2 cellular contexts compared by ENCODE assay signal in genomic region chr9:36049408-36049807, GRCh38.
TF ChIP-seq lines count a peak whose summit lies in the region.

No MANE protein-coding gene starts in this region.

TF ChIP-seq in GM23338, 12 proteins besides CTCF, POLR2A, EP300 and RAD21:
- TF ChIP-seq EZH2phosphoT487 (IDR thresholded peaks at IDR 0.05; ENCODE audit: unreplicated experiment): no peak
- TF ChIP-seq, protein P1, sequence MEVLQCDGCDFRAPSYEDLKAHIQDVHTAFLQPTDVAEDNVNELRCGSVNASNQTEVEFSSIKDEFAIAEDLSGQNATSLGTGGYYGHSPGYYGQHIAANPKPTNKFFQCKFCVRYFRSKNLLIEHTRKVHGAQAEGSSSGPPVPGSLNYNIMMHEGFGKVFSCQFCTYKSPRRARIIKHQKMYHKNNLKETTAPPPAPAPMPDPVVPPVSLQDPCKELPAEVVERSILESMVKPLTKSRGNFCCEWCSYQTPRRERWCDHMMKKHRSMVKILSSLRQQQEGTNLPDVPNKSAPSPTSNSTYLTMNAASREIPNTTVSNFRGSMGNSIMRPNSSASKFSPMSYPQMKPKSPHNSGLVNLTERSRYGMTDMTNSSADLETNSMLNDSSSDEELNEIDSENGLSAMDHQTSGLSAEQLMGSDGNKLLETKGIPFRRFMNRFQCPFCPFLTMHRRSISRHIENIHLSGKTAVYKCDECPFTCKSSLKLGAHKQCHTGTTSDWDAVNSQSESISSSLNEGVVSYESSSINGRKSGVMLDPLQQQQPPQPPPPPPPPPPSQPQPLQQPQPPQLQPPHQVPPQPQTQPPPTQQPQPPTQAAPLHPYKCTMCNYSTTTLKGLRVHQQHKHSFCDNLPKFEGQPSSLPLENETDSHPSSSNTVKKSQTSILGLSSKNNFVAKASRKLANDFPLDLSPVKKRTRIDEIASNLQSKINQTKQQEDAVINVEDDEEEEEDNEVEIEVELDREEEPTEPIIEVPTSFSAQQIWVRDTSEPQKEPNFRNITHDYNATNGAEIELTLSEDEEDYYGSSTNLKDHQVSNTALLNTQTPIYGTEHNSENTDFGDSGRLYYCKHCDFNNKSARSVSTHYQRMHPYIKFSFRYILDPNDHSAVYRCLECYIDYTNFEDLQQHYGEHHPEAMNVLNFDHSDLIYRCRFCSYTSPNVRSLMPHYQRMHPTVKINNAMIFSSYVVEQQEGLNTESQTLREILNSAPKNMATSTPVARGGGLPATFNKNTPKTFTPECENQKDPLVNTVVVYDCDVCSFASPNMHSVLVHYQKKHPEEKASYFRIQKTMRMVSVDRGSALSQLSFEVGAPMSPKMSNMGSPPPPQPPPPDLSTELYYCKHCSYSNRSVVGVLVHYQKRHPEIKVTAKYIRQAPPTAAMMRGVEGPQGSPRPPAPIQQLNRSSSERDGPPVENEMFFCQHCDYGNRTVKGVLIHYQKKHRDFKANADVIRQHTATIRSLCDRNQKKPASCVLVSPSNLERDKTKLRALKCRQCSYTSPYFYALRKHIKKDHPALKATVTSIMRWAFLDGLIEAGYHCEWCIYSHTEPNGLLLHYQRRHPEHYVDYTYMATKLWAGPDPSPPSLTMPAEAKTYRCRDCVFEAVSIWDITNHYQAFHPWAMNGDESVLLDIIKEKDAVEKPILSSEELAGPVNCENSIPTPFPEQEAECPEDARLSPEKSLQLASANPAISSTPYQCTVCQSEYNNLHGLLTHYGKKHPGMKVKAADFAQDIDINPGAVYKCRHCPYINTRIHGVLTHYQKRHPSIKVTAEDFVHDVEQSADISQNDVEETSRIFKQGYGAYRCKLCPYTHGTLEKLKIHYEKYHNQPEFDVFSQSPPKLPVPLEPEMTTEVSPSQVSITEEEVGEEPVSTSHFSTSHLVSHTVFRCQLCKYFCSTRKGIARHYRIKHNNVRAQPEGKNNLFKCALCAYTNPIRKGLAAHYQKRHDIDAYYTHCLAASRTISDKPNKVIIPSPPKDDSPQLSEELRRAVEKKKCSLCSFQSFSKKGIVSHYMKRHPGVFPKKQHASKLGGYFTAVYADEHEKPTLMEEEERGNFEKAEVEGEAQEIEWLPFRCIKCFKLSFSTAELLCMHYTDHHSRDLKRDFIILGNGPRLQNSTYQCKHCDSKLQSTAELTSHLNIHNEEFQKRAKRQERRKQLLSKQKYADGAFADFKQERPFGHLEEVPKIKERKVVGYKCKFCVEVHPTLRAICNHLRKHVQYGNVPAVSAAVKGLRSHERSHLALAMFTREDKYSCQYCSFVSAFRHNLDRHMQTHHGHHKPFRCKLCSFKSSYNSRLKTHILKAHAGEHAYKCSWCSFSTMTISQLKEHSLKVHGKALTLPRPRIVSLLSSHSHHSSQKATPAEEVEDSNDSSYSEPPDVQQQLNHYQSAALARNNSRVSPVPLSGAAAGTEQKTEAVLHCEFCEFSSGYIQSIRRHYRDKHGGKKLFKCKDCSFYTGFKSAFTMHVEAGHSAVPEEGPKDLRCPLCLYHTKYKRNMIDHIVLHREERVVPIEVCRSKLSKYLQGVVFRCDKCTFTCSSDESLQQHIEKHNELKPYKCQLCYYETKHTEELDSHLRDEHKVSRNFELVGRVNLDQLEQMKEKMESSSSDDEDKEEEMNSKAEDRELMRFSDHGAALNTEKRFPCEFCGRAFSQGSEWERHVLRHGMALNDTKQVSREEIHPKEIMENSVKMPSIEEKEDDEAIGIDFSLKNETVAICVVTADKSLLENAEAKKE (CRISPR knock-in tag; IDR thresholded peaks at IDR 0.05): no peak; the same call in 1 of the 2 replicates
- no peak for TF ChIP-seq JUNB (IDR thresholded peaks at IDR 0.05; ENCODE audit: unreplicated experiment)
- TF ChIP-seq, protein P2, sequence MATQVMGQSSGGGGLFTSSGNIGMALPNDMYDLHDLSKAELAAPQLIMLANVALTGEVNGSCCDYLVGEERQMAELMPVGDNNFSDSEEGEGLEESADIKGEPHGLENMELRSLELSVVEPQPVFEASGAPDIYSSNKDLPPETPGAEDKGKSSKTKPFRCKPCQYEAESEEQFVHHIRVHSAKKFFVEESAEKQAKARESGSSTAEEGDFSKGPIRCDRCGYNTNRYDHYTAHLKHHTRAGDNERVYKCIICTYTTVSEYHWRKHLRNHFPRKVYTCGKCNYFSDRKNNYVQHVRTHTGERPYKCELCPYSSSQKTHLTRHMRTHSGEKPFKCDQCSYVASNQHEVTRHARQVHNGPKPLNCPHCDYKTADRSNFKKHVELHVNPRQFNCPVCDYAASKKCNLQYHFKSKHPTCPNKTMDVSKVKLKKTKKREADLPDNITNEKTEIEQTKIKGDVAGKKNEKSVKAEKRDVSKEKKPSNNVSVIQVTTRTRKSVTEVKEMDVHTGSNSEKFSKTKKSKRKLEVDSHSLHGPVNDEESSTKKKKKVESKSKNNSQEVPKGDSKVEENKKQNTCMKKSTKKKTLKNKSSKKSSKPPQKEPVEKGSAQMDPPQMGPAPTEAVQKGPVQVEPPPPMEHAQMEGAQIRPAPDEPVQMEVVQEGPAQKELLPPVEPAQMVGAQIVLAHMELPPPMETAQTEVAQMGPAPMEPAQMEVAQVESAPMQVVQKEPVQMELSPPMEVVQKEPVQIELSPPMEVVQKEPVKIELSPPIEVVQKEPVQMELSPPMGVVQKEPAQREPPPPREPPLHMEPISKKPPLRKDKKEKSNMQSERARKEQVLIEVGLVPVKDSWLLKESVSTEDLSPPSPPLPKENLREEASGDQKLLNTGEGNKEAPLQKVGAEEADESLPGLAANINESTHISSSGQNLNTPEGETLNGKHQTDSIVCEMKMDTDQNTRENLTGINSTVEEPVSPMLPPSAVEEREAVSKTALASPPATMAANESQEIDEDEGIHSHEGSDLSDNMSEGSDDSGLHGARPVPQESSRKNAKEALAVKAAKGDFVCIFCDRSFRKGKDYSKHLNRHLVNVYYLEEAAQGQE (IDR thresholded peaks at IDR 0.05; ENCODE audit: unreplicated experiment): no peak
- no peak for TF ChIP-seq STAT1 (IDR thresholded peaks at IDR 0.05; ENCODE audit: unreplicated experiment)
- TF ChIP-seq CREB1 (CRISPR knock-in tag; IDR thresholded peaks at IDR 0.05; ENCODE audit: low read depth): no peak
- no peak for TF ChIP-seq NANOG (IDR thresholded peaks at IDR 0.05; ENCODE audit: borderline replicate concordance)
- no peak for TF ChIP-seq ZNF331 (CRISPR knock-in tag; IDR thresholded peaks at IDR 0.05; ENCODE audit: low read depth)
- TF ChIP-seq ZNF114 (CRISPR knock-in tag; IDR thresholded peaks at IDR 0.05): no peak
- no peak for TF ChIP-seq EZH2 (IDR thresholded peaks at IDR 0.05; ENCODE audit: low read depth, unreplicated experiment)
- no peak for TF ChIP-seq ETS1 (IDR thresholded peaks at IDR 0.05)
- no peak for TF ChIP-seq POLR2AphosphoS5 (IDR thresholded peaks at IDR 0.05; ENCODE audit: low read depth)

TF ChIP-seq in H1, 55 proteins besides CTCF, POLR2A, EP300 and RAD21:
- TF ChIP-seq BACH1 (IDR thresholded peaks at IDR 0.05; ENCODE audit: low read length) (no peak), EZH2 (IDR thresholded peaks at IDR 0.05; ENCODE audit: low read depth, low read length, severe bottlenecking) (no peak), RNF2 (IDR thresholded peaks at IDR 0.05; ENCODE audit: borderline replicate concordance, low read depth, low read length, missing control alignments, poor library complexity, severe bottlenecking) (no peak), CEBPB (IDR thresholded peaks at IDR 0.05; ENCODE audit: low read depth, low read length) (no peak), GABPA (IDR thresholded peaks at IDR 0.05; ENCODE audit: borderline replicate concordance, insufficient read depth, low read length) (no peak), TAF1 (IDR thresholded peaks at IDR 0.05; ENCODE audit: low read depth, low read length) (no peak), JUN (IDR thresholded peaks at IDR 0.05; ENCODE audit: low read depth, low read length) (no peak), CREB1 (IDR thresholded peaks at IDR 0.05) (no peak), SAP30 (IDR thresholded peaks at IDR 0.05; ENCODE audit: insufficient read depth, insufficient replicate concordance, low read length) (no peak)
- TF ChIP-seq, protein P3, sequence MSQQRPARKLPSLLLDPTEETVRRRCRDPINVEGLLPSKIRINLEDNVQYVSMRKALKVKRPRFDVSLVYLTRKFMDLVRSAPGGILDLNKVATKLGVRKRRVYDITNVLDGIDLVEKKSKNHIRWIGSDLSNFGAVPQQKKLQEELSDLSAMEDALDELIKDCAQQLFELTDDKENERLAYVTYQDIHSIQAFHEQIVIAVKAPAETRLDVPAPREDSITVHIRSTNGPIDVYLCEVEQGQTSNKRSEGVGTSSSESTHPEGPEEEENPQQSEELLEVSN (IDR thresholded peaks at IDR 0.05): 0 out of 2 replicates have a peak, but pooled peaks have one; percentile 10
- TF ChIP-seq, protein P4, sequence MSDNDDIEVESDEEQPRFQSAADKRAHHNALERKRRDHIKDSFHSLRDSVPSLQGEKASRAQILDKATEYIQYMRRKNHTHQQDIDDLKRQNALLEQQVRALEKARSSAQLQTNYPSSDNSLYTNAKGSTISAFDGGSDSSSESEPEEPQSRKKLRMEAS (IDR thresholded peaks at IDR 0.05): peak; percentile 51; the same call in 1 of the 2 replicates
